ENCODE assay signal across 14 cellular contexts in the genomic region with DNA sequence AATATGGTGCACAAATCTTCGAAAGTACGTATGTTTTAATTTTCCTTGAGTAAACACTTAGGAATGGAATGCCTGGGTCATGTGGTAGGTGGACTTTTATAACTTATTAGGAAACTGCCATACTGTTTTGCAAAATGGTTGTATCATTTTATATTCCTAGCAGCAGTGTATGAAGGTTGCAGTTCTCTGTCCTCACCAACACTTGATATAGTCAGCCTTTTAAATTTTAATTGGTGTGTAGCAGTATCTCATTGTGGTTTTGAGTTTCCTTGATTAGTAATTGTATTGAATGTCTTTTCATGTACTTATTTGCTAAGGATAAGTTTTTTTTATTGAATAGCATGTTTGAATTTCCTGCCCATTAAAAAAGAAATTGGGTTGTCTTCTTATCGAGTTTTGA. TPM values are rescaled to one million over a fixed set of nuclear protein-coding genes. Genes with fewer than 3 reads are reported as not detected.
DNase-seq lines count a peak whose midpoint lies in the region; ATAC-seq and TF ChIP-seq lines count a peak whose summit lies in the region.
"Had no signal": no experiment of that assay in that cellular context is flagged by ENCODE, and none has a peak within 500 bp of the region (broad histone marks: within the 10 kb centered on the region; RNA-seq: fewer than 3 reads in every experiment).

No MANE protein-coding gene starts in this region.

- intact Hi-C loops in CD8-positive, alpha-beta T cell (cut with DNase I, micrococcal nuclease) = loop anchor here in 1 of 2 experiments (5.0 kb wide), 1 partner anchor 412 kb away; a partner anchor contains a TSS
- intact Hi-C loops in activated T-helper 2 cell treated with anti-CD3 and anti-CD28 coated beads, Interferon-gamma antibody, Interleukin-2, Interleukin-4, amounts not matched to agents 10 μg/mL and 5 μg/mL and 100 μg/mL, durations not matched to agents 14 hours and 24 hours and 36 hours (cut with micrococcal nuclease) = no loop called here

- H3K36me3 Mint-ChIP-seq in CD8-positive, alpha-beta T cell = peaks cover 9% of the 10 kb centered on the region
- H3K36me3 Mint-ChIP-seq in IgD-negative memory B cell (no peaks in the 10 kb centered on the region), naive B cell (no peaks in the 10 kb centered on the region)
- H3K36me3 Mint-ChIP-seq in activated T-helper 2 cell treated with anti-CD3 and anti-CD28 coated beads, Interferon-gamma antibody, Interleukin-2, Interleukin-4, amounts not matched to agents 10 μg/mL and 5 μg/mL and 100 μg/mL, durations not matched to agents 14 hours and 24 hours and 36 hours (ENCODE audit: low read depth) = peaks cover 17% of the 10 kb centered on the region

- POLR2A ChIA-PET in CD8-positive, alpha-beta T cell (lab: Charles Lee) = no interaction called here

- peaks cover 16% of the 10 kb centered on the region for H3K4me1 Mint-ChIP-seq in CD8-positive, alpha-beta T cell (ENCODE audit: low read depth)
- peaks cover 4 to 10% (median 6%) of the 10 kb centered on the region in 3 donors for H3K4me1 Mint-ChIP-seq in IgD-negative memory B cell
- peaks cover 20% of the 10 kb centered on the region for H3K4me1 Mint-ChIP-seq in activated T-helper 2 cell treated with anti-CD3 and anti-CD28 coated beads, Interferon-gamma antibody, Interleukin-2, Interleukin-4, amounts not matched to agents 10 μg/mL and 5 μg/mL and 100 μg/mL, durations not matched to agents 14 hours and 24 hours and 36 hours (ENCODE audit: low read depth)
- H3K4me1 Mint-ChIP-seq in naive B cell = peaks cover 4 to 14% (median 5%) of the 10 kb centered on the region in 3 donors

- peaks cover 16% of the 10 kb centered on the region for H3K4me1 ChIP-seq in CD8-positive, alpha-beta T cell (ENCODE audit: insufficient read depth, low read length)

- no peak overlapping the region for H3K27ac ChIP-seq in CD8-positive, alpha-beta T cell (ENCODE audit: low read depth, low read length)

- peak overlapping the region; percentile 89 for H3K4me3 Mint-ChIP-seq in CD8-positive, alpha-beta T cell
- H3K4me3 Mint-ChIP-seq in IgD-negative memory B cell (peak overlapping the region; percentile 30 to 94 (median 87)), naive B cell (peak overlapping the region in 5 of 8 donors; percentile 85 to 96 (median 88))
- peak overlapping the region; percentile 78 for H3K4me3 Mint-ChIP-seq in activated T-helper 2 cell treated with anti-CD3 and anti-CD28 coated beads, Interferon-gamma antibody, Interleukin-2, Interleukin-4, amounts not matched to agents 10 μg/mL and 5 μg/mL and 100 μg/mL, durations not matched to agents 14 hours and 24 hours and 36 hours (ENCODE audit: low read depth)

- H3K27me3 ChIP-seq in CD8-positive, alpha-beta T cell (ENCODE audit: insufficient read depth, low read length) = no peaks in the 10 kb centered on the region

- no peaks in the 10 kb centered on the region for H3K9me3 Mint-ChIP-seq in CD8-positive, alpha-beta T cell
- H3K9me3 Mint-ChIP-seq in IgD-negative memory B cell (no peaks in the 10 kb centered on the region), naive B cell (no peaks in the 10 kb centered on the region)
- no peaks in the 10 kb centered on the region for H3K9me3 Mint-ChIP-seq in activated T-helper 2 cell treated with anti-CD3 and anti-CD28 coated beads, Interferon-gamma antibody, Interleukin-2, Interleukin-4, amounts not matched to agents 10 μg/mL and 5 μg/mL and 100 μg/mL, durations not matched to agents 14 hours and 24 hours and 36 hours

- no peak for TF ChIP-seq CTCF in CD8-positive, alpha-beta T cell (IDR thresholded peaks at IDR 0.05)

- CTCF ChIA-PET in CD8-positive, alpha-beta T cell (lab: Charles Lee) = interaction anchor here (2.4 kb wide), 1 partner anchor 14 kb away, joined by 12 read pairs; no protein-coding TSS in a partner anchor

- no peaks in the 10 kb centered on the region for H3K27me3 Mint-ChIP-seq in CD8-positive, alpha-beta T cell (ENCODE audit: low read depth)
- H3K27me3 Mint-ChIP-seq in IgD-negative memory B cell (no peaks in the 10 kb centered on the region), naive B cell (peaks cover 0 to 12% (median 3%) of the 10 kb centered on the region in 3 donors)
- no peaks in the 10 kb centered on the region for H3K27me3 Mint-ChIP-seq in activated T-helper 2 cell treated with anti-CD3 and anti-CD28 coated beads, Interferon-gamma antibody, Interleukin-2, Interleukin-4, amounts not matched to agents 10 μg/mL and 5 μg/mL and 100 μg/mL, durations not matched to agents 14 hours and 24 hours and 36 hours (ENCODE audit: low read depth)
- H3K27me3 Mint-ChIP-seq: progenitor cell of endocrine pancreas had no signal

- no peaks in the 10 kb centered on the region for H3K36me3 ChIP-seq in CD8-positive, alpha-beta T cell (ENCODE audit: insufficient read depth, low read length)

- DNase-seq in CD8-positive, alpha-beta T cell = no peak
- no peak for DNase-seq in activated T-helper 2 cell treated with anti-CD3 and anti-CD28 coated beads, Interferon-gamma antibody, Interleukin-2, Interleukin-4, amounts not matched to agents 10 μg/mL and 5 μg/mL and 100 μg/mL, durations not matched to agents 14 hours and 24 hours and 36 hours (ENCODE audit: low spot score)
- DNase-seq in naive B cell = no peak
- DNase-seq in NOMO-1 (lab: John Stamatoyannopoulos, UW; ENCODE audit: unreplicated experiment in 2 of 2) = no peak
- no peak for DNase-seq in DMS79 treated with DMSO at 0.1 percent for 48 hours (lab: John Stamatoyannopoulos, UW)
- DNase-seq: activated CD4-positive, alpha-beta T cell treated with anti-CD3 and anti-CD28 coated beads for 1 hour; DMS53; NCI-H446 treated with DMSO at 0.1 percent for 48 hours; stimulated activated CD4-positive, alpha-beta T cell treated with anti-CD3 and anti-CD28 coated beads, Interleukin-4, amount 100 ng/mL, for 1 hour had no signal

- H3K27ac Mint-ChIP-seq in CD8-positive, alpha-beta T cell = no peak overlapping the region
- peak overlapping the region in 2 of 3 donors; percentile 48 to 80 for H3K27ac Mint-ChIP-seq in IgD-negative memory B cell
- peak overlapping the region; percentile 33 for H3K27ac Mint-ChIP-seq in activated T-helper 2 cell treated with anti-CD3 and anti-CD28 coated beads, Interferon-gamma antibody, Interleukin-2, Interleukin-4, amounts not matched to agents 10 μg/mL and 5 μg/mL and 100 μg/mL, durations not matched to agents 14 hours and 24 hours and 36 hours
- H3K27ac Mint-ChIP-seq in naive B cell = peak overlapping the region in 2 of 6 donors; percentile 21 to 79

- ATAC-seq in CD8-positive, alpha-beta T cell = no peak
- ATAC-seq in naive B cell (ENCODE audit: low read depth in 2 of 2) (no peak), HG03095 (IDR thresholded peaks at IDR 0.05; ENCODE audit: unreplicated experiment) (no peak), GM19397 (IDR thresholded peaks at IDR 0.05; ENCODE audit: unreplicated experiment) (no peak)
- ATAC-seq: Right ventricle myocardium inferior had no signal

- no peak overlapping the region for H3K4me3 ChIP-seq in CD8-positive, alpha-beta T cell (ENCODE audit: low read depth, low read length)

- H3K9me3 ChIP-seq in CD8-positive, alpha-beta T cell (ENCODE audit: low read length) = no peaks in the 10 kb centered on the region

RNA-seq across cellular contexts. Expression of a gene that starts 0.9 kb away (rescaled TPM):
- 1 to 10 TPM; 4.3 to 4.5 TPM for total RNA-seq in CD8-positive, alpha-beta T cell
- polyA plus RNA-seq in IgD-negative memory B cell = 27.2 TPM
- total RNA-seq in activated T-helper 2 cell treated with anti-CD3 and anti-CD28 coated beads, Interferon-gamma antibody, Interleukin-2, Interleukin-4, amounts not matched to agents 10 μg/mL and 5 μg/mL and 100 μg/mL, durations not matched to agents 14 hours and 24 hours and 36 hours = 72.0 and 73.8 TPM in 2 replicates
- 10 to 100 TPM in 2 of 6 donors, 1 to 10 TPM in 4; 3.7 to 13.9 (median 7.2) TPM for polyA plus RNA-seq in naive B cell (ENCODE audit: low read depth in 6 of 6)

Comparison
In these comparisons a context has a peak if more than half of its experiments do, and no peak if none do; other contexts are left out.
1. RNA of a gene that starts 0.9 kb away (total RNA-seq): 72.0 to 73.8 TPM in activated T-helper 2 cell treated with anti-CD3 and anti-CD28 coated beads, Interferon-gamma antibody, Interleukin-2, Interleukin-4, amounts not matched to agents 10 μg/mL and 5 μg/mL and 100 μg/mL, durations not matched to agents 14 hours and 24 hours and 36 hours; 4.3 to 4.5 TPM in CD8-positive, alpha-beta T cell; every median in the first group is over 10 times any median in the second.
2. Peak in every context shown above with its lines, with median percentiles within 50 percentile points of each other: H3K4me3 Mint-ChIP-seq.